Comparison of ENCODE assay signal across 15 cellular contexts in genomic region chr2:127455566-127456493, GRCh38. TPM values are rescaled to one million over a fixed set of nuclear protein-coding genes. Genes with fewer than 3 reads are reported as not detected.
DNase-seq lines count a peak whose midpoint lies in the region; TF ChIP-seq lines count a peak whose summit lies in the region.
"Had no signal": no experiment of that assay in that cellular context is flagged by ENCODE, and none has a peak within 500 bp of the region (broad histone marks: within the 10 kb centered on the region; RNA-seq: fewer than 3 reads in every experiment).

No MANE protein-coding gene starts in this region.

- H3K4me1 ChIP-seq in MM.1S (ENCODE audit: low read length) = 0 out of 2 replicates have a peak, but pooled peaks cover 7% of the 10 kb centered on the region

- no peak overlapping the region for H3K4me3 Mint-ChIP-seq in dendritic cell treated with granulocyte-macrophage colony-stimulating factor and Interleukin-4, amounts not matched to agents 40 ng/mL and 50 ng/mL, for 4 days
- H3K4me3 Mint-ChIP-seq in nephron (no peak overlapping the region), glutamatergic neuron (ENCODE audit: unreplicated experiment) (no peak overlapping the region)

- H3K27ac Mint-ChIP-seq in dendritic cell treated with granulocyte-macrophage colony-stimulating factor and Interleukin-4, amounts not matched to agents 40 ng/mL and 50 ng/mL, for 4 days = peak overlapping the region; percentile 21
- H3K27ac Mint-ChIP-seq in nephron = peak overlapping the region; percentile 51 to 98 (median 58)
- H3K27ac Mint-ChIP-seq in glutamatergic neuron (ENCODE audit: unreplicated experiment) = no peak overlapping the region

- H3K9me2 ChIP-seq in MM.1S (replicated peaks; ENCODE audit: insufficient read depth, low read length) = no peaks in the 10 kb centered on the region

- no peak overlapping the region for H3K4me2 ChIP-seq in MM.1S (ENCODE audit: low read depth, low read length)

- H3F3A ChIP-seq in MM.1S (ENCODE audit: insufficient read depth, low read length) = no peaks in the 10 kb centered on the region

- H3K27ac ChIP-seq in MM.1S (ENCODE audit: low read length) = no peak overlapping the region
- H3K27ac ChIP-seq: ovary had no signal

- H3K36me3 ChIP-seq in MM.1S (replicated peaks; ENCODE audit: insufficient read depth, low read length) = no peaks in the 10 kb centered on the region
- H3K36me3 ChIP-seq: ovary had no signal

- H3K36me3 Mint-ChIP-seq in dendritic cell treated with granulocyte-macrophage colony-stimulating factor and Interleukin-4, amounts not matched to agents 40 ng/mL and 50 ng/mL, for 4 days (ENCODE audit: low read depth) = no peaks in the 10 kb centered on the region
- H3K36me3 Mint-ChIP-seq in nephron (ENCODE audit: low read depth) (peaks cover 6% of the 10 kb centered on the region), glutamatergic neuron (ENCODE audit: unreplicated experiment) (no peaks in the 10 kb centered on the region)

- DNase-seq in DMS53 (lab: John Stamatoyannopoulos, UW) = peak; percentile 70
- peak; percentile 32 for DNase-seq in LoVo (ENCODE audit: low spot score)
- no peak for DNase-seq in MM.1S
- DNase-seq in glutamatergic neuron = no peak
- no peak for DNase-seq in HuH-7 (ENCODE audit: low spot score)
- no peak for DNase-seq in NCI-H1092 treated with DMSO at 0.1 percent for 48 hours (lab: John Stamatoyannopoulos, UW)
- DNase-seq: activated naive CD4-positive, alpha-beta T cell; CD8-positive, alpha-beta memory T cell; cerebellar nuclear complex; Kasumi-1; NCI-H226; ovary had no signal

- H2AFZ ChIP-seq in MM.1S (ENCODE audit: low read length) = no peak overlapping the region

- no peaks in the 10 kb centered on the region for H3K9me3 ChIP-seq in MM.1S (replicated peaks; ENCODE audit: insufficient read depth, low read length)
- H3K9me3 ChIP-seq: ovary had no signal

- TF ChIP-seq CTCF in nephron (IDR thresholded peaks at IDR 0.05; ENCODE audit: unreplicated experiment in 3 of 3) (no peak), MM.1S (IDR thresholded peaks at IDR 0.05; ENCODE audit: low read length) (no peak), glutamatergic neuron (IDR thresholded peaks at IDR 0.05; ENCODE audit: partially characterized antibody, unreplicated experiment) (no peak)

- no peaks in the 10 kb centered on the region for H3K9me3 Mint-ChIP-seq in dendritic cell treated with granulocyte-macrophage colony-stimulating factor and Interleukin-4, amounts not matched to agents 40 ng/mL and 50 ng/mL, for 4 days
- H3K9me3 Mint-ChIP-seq in nephron (no peaks in the 10 kb centered on the region), glutamatergic neuron (ENCODE audit: unreplicated experiment) (no peaks in the 10 kb centered on the region)
- H3K9me3 Mint-ChIP-seq: CD8-positive, alpha-beta memory T cell had no signal

- intact Hi-C loops in dendritic cell treated with granulocyte-macrophage colony-stimulating factor and Interleukin-4, amounts not matched to agents 40 ng/mL and 50 ng/mL, for 4 days (cut with micrococcal nuclease) = no loop called here

- no peak overlapping the region for H3K9ac ChIP-seq in MM.1S (ENCODE audit: low read length)

- peaks cover 37% of the 10 kb centered on the region for H3K4me1 Mint-ChIP-seq in dendritic cell treated with granulocyte-macrophage colony-stimulating factor and Interleukin-4, amounts not matched to agents 40 ng/mL and 50 ng/mL, for 4 days (ENCODE audit: low read depth)
- peaks cover 20% of the 10 kb centered on the region for H3K4me1 Mint-ChIP-seq in nephron
- H3K4me1 Mint-ChIP-seq in glutamatergic neuron (ENCODE audit: low read depth, unreplicated experiment) = peaks cover 7% of the 10 kb centered on the region

- no peak overlapping the region for H3K4me3 ChIP-seq in MM.1S (ENCODE audit: low read length)
- H3K4me3 ChIP-seq: ovary had no signal

- no peaks in the 10 kb centered on the region for H3K79me2 ChIP-seq in MM.1S (ENCODE audit: low read length)

- H4K20me1 ChIP-seq in MM.1S (ENCODE audit: insufficient read depth, low read length) = no peaks in the 10 kb centered on the region

- no peaks in the 10 kb centered on the region for H3K27me3 ChIP-seq in MM.1S (replicated peaks; ENCODE audit: insufficient read depth, low read length)
- H3K27me3 ChIP-seq: ovary had no signal

- H3K27me3 Mint-ChIP-seq in dendritic cell treated with granulocyte-macrophage colony-stimulating factor and Interleukin-4, amounts not matched to agents 40 ng/mL and 50 ng/mL, for 4 days = no peaks in the 10 kb centered on the region
- H3K27me3 Mint-ChIP-seq in nephron (ENCODE audit: low read depth) = no peaks in the 10 kb centered on the region
- peaks cover 2% of the 10 kb centered on the region for H3K27me3 Mint-ChIP-seq in glutamatergic neuron (ENCODE audit: unreplicated experiment)
- H3K27me3 Mint-ChIP-seq: CD8-positive, alpha-beta memory T cell had no signal

RNA-seq across cellular contexts. Expression of gene PROC, which starts 37.6 kb away (rescaled TPM):
- total RNA-seq in glutamatergic neuron (ENCODE audit: unreplicated experiment) = not detected
- total RNA-seq: Right ventricle myocardium inferior had no signal

Comparison
In these comparisons a context has a peak if more than half of its experiments do, and no peak if none do; other contexts are left out.
1. DNase-seq: peak in DMS53 (single experiment) and LoVo (single experiment); none in MM.1S (single experiment), glutamatergic neuron (single experiment), HuH-7 (single experiment) and NCI-H1092 treated with DMSO at 0.1 percent for 48 hours (single experiment).